ENCODE assay signal across 8 cellular contexts in genomic region chr6:39302669-39303424, GRCh38. TPM values are rescaled to one million over a fixed set of nuclear protein-coding genes. Genes with fewer than 3 reads are reported as not detected.
DNase-seq lines count a peak whose midpoint lies in the region; ATAC-seq and TF ChIP-seq lines count a peak whose summit lies in the region.

No MANE protein-coding gene starts in this region.

- WGBS in adrenal gland, 4 donors, result 4 to 8% (median 5%) methylated on average over 5 to 11 of the region's 11 CpGs
- WGBS in aorta, 2 donors, result 9% methylated on average over 11 of the region's 11 CpGs

- no peaks in the 10 kb centered on the region for H3K9me3 Mint-ChIP-seq in T-helper 1 cell treated with Interleukin-12 subunit alpha and Interleukin-12 subunit beta and Interleukin-4 antibody, amounts not matched to agents 30 μg/mL and 1 μg/mL, for 36 hours

- H3K27me3 ChIP-seq in HAP-1 (ENCODE audit: low read depth), result peaks cover 13% of the 10 kb centered on the region
- H3K27me3 ChIP-seq in adrenal gland, result no peaks in the 10 kb centered on the region
- H3K27me3 ChIP-seq in right atrium auricular region, result no peaks in the 10 kb centered on the region
- no peaks in the 10 kb centered on the region for H3K27me3 ChIP-seq in aorta (ENCODE audit: control insufficient read depth in 1 of 2, insufficient read depth in 2 of 2, low read length in 1 of 2)

- TF ChIP-seq CTCF in adrenal gland (IDR thresholded peaks at IDR 0.05) (peak; percentile 77 to 96 (median 92)), right atrium auricular region (IDR thresholded peaks at IDR 0.05) (peak; percentile 76 to 94)

- intact Hi-C loops in adrenal gland (cut with DNase I) (loop anchor here (10.0 kb wide), 2 partner anchors 328 to 428 kb away; no protein-coding TSS in a partner anchor), aorta (cut with DNase I) (loop anchor here (1.0 to 10.0 kb wide), 3 partner anchors 137 to 428 kb away; no protein-coding TSS in a partner anchor)

- in situ Hi-C loops in HAP-1 (cut with MboI; ENCODE audit: low sequenced_read_pairs), result loop anchor here (5.0 to 10.0 kb wide), 5 partner anchors 71 to 428 kb away; no protein-coding TSS in a partner anchor

- H3K27ac ChIP-seq in adrenal gland (no peak overlapping the region), right atrium auricular region (no peak overlapping the region), aorta (ENCODE audit: low read depth in 1 of 2, low read length in 2 of 2) (no peak overlapping the region)

- DNase-seq in EH (ENCODE audit: low read depth) (peak; percentile 72), HAP-1 (ENCODE audit: low spot score in 2 of 2) (peak; percentile 71 to 91), NCI-H1092 treated with DMSO at 0.1 percent for 48 hours (lab: John Stamatoyannopoulos, UW) (peak; percentile 59), adrenal gland (peak; percentile 76 to 93 (median 86)), right atrium auricular region (ENCODE audit: low spot score) (peak; percentile 82), renal cortical epithelial cell (ENCODE audit: low read depth) (peak; percentile 49), aorta (peak; percentile 88 to 95)

- peak; percentile 88 for ATAC-seq in aorta (ENCODE audit: low FRiP score)

- no peak overlapping the region for H3K27ac Mint-ChIP-seq in T-helper 1 cell treated with Interleukin-12 subunit alpha and Interleukin-12 subunit beta and Interleukin-4 antibody, amounts not matched to agents 30 μg/mL and 1 μg/mL, for 36 hours

- TF ChIP-seq POLR2A in adrenal gland (IDR thresholded peaks at IDR 0.05), result no peak

- H3K4me1 ChIP-seq in HAP-1 (no peaks in the 10 kb centered on the region), adrenal gland (replicated peaks in 1 of 2) (peaks cover 0 to 3% of the 10 kb centered on the region in 2 donors), right atrium auricular region (peaks cover 0 to 6% of the 10 kb centered on the region in 2 donors), aorta (ENCODE audit: control insufficient read depth in 1 of 2, insufficient read depth in 2 of 2, low read length in 2 of 2) (no peaks in the 10 kb centered on the region)

- peaks cover 3% of the 10 kb centered on the region for H3K27me3 Mint-ChIP-seq in T-helper 1 cell treated with Interleukin-12 subunit alpha and Interleukin-12 subunit beta and Interleukin-4 antibody, amounts not matched to agents 30 μg/mL and 1 μg/mL, for 36 hours (ENCODE audit: low read depth)

- no peak overlapping the region for H3K4me3 ChIP-seq in HAP-1
- H3K4me3 ChIP-seq in adrenal gland, result no peak overlapping the region
- H3K4me3 ChIP-seq in right atrium auricular region, result no peak overlapping the region
- no peak overlapping the region for H3K4me3 ChIP-seq in aorta (ENCODE audit: low read length in 2 of 2)

- H3K9me3 ChIP-seq in HAP-1 (no peaks in the 10 kb centered on the region), adrenal gland (replicated peaks in 1 of 3) (no peaks in the 10 kb centered on the region), right atrium auricular region (no peaks in the 10 kb centered on the region), aorta (ENCODE audit: control insufficient read depth, low read length) (no peaks in the 10 kb centered on the region)

- H3K4me3 Mint-ChIP-seq in T-helper 1 cell treated with Interleukin-12 subunit alpha and Interleukin-12 subunit beta and Interleukin-4 antibody, amounts not matched to agents 30 μg/mL and 1 μg/mL, for 36 hours, result peak overlapping the region; percentile 14

- no peaks in the 10 kb centered on the region for H3K36me3 ChIP-seq in HAP-1 (replicated peaks)
- no peaks in the 10 kb centered on the region for H3K36me3 ChIP-seq in adrenal gland (replicated peaks in 1 of 2)
- no peaks in the 10 kb centered on the region for H3K36me3 ChIP-seq in right atrium auricular region
- no peaks in the 10 kb centered on the region for H3K36me3 ChIP-seq in aorta (ENCODE audit: control insufficient read depth in 1 of 2, insufficient read depth in 2 of 2, low read length in 1 of 2)

- no peaks in the 10 kb centered on the region for H3K36me3 Mint-ChIP-seq in T-helper 1 cell treated with Interleukin-12 subunit alpha and Interleukin-12 subunit beta and Interleukin-4 antibody, amounts not matched to agents 30 μg/mL and 1 μg/mL, for 36 hours (ENCODE audit: low read depth)

- peaks cover 4% of the 10 kb centered on the region for H3K4me1 Mint-ChIP-seq in T-helper 1 cell treated with Interleukin-12 subunit alpha and Interleukin-12 subunit beta and Interleukin-4 antibody, amounts not matched to agents 30 μg/mL and 1 μg/mL, for 36 hours (ENCODE audit: low read depth)

RNA-seq across cellular contexts. Expression of gene KCNK17, which starts 11.4 kb away (rescaled TPM):
- under 1 TPM in 1 of 8 donors, not detected in 7; 0.36 TPM for total RNA-seq in adrenal gland
- polyA plus RNA-seq in adrenal gland, result under 1 TPM; 0.10 to 0.16 (median 0.11) TPM
- total RNA-seq in right atrium auricular region, result 1 to 10 TPM in 1 of 2 donors, under 1 TPM in 1; 0.98 to 1.3 TPM
- total RNA-seq in renal cortical epithelial cell, result not detected in 2 replicates
- 10 to 100 TPM in 1 of 2 donors, 1 to 10 TPM in 1; 1.6 to 10.4 TPM for total RNA-seq in aorta
- polyA plus RNA-seq in aorta, result 10 to 100 TPM in 1 of 2 donors, 1 to 10 TPM in 1; 3.0 to 12.8 TPM

RNA-seq across cellular contexts. Expression of gene KCNK16, which starts 19.7 kb away (rescaled TPM):
- total RNA-seq in adrenal gland (not detected), right atrium auricular region (not detected), renal cortical epithelial cell (not detected in 2 replicates), aorta (not detected)
- polyA plus RNA-seq in adrenal gland (not detected), aorta (not detected)
